12 cellular contexts compared by ENCODE assay signal in genomic region chr12:50862316-50862715, GRCh38. TPM values are rescaled to one million over a fixed set of nuclear protein-coding genes. Genes with fewer than 3 reads are reported as not detected.
DNase-seq lines count a peak whose midpoint lies in the region; ATAC-seq and TF ChIP-seq lines count a peak whose summit lies in the region.
"Had no signal": no experiment of that assay in that cellular context is flagged by ENCODE, and none has a peak within 500 bp of the region (broad histone marks: within the 10 kb centered on the region; RNA-seq: fewer than 3 reads in every experiment).

No MANE protein-coding gene starts in this region.

- DNase-seq in GM04503 (ENCODE audit: low read depth) (peak; percentile 12), dedifferentiated amniotic fluid mesenchymal stem cell (ENCODE audit: extremely low spot score) (peak; percentile 57), non-pigmented ciliary epithelial cell (ENCODE audit: low read depth) (peak; percentile 15), neuronal stem cell (ENCODE audit: low spot score) (no peak), iPS-NIHi7 (ENCODE audit: extremely low spot score) (no peak), HEK293T (ENCODE audit: extremely low spot score) (no peak)
- DNase-seq: Calu3; effector CD8-positive, alpha-beta T cell; KG1; right cardiac atrium had no signal

- H3K23ac ChIP-seq in neuronal stem cell (ENCODE audit: low read depth, low read length, poor library complexity): no peak overlapping the region

- WGBS in neuronal stem cell (ENCODE audit: extremely low coverage in 2 of 2, insufficient read length in 2 of 2, insufficient replicate concordance in 1 of 2), 2 donors: no CpG with 5 or more reads among the region's 6 CpGs

- no peak overlapping the region for H3K18ac ChIP-seq in neuronal stem cell (ENCODE audit: low read length)

- H3K36me3 ChIP-seq in OCI-LY3 (replicated peaks; ENCODE audit: low read depth, low read length): peaks cover 3% of the 10 kb centered on the region
- no peaks in the 10 kb centered on the region for H3K36me3 ChIP-seq in neuronal stem cell (replicated peaks in 1 of 2; ENCODE audit: control insufficient read depth in 2 of 2, insufficient read depth in 2 of 2, low read length in 2 of 2)

- no peak overlapping the region for H3K9ac ChIP-seq in OCI-LY3 (ENCODE audit: low read length)
- H3K9ac ChIP-seq in neuronal stem cell (ENCODE audit: low read depth, low read length, poor library complexity): no peak overlapping the region

- H2AK5ac ChIP-seq in neuronal stem cell (ENCODE audit: low read depth, low read length): no peak overlapping the region

- H4K20me1 ChIP-seq in OCI-LY3 (ENCODE audit: insufficient read depth, low read length): no peaks in the 10 kb centered on the region

- H3K27ac ChIP-seq in OCI-LY3 (ENCODE audit: low read length) (no peak overlapping the region), neuronal stem cell (replicated peaks; ENCODE audit: low read length) (no peak overlapping the region)

- H4K91ac ChIP-seq in neuronal stem cell (ENCODE audit: low read depth, low read length, poor library complexity): no peak overlapping the region

- CTCF ChIA-PET in HEK293T (lab: Yijun Ruan, JAX): no interaction called here

- POLR2A ChIA-PET in HEK293T (lab: Yijun Ruan, JAX): no interaction called here

- H2BK12ac ChIP-seq in neuronal stem cell (ENCODE audit: low read length): no peak overlapping the region

- H2BK5ac ChIP-seq in neuronal stem cell (ENCODE audit: low read length): no peak overlapping the region

- H3K9me3 ChIP-seq in OCI-LY3 (ENCODE audit: insufficient read depth, low read length) (no peaks in the 10 kb centered on the region; the same call in 1 of the 2 replicates), neuronal stem cell (replicated peaks in 1 of 2; ENCODE audit: control insufficient read depth in 2 of 2, insufficient read depth in 1 of 2, low read depth in 1 of 2, low read length in 2 of 2) (peaks cover 3 to 7% of the 10 kb centered on the region in 2 donors)

- H2AFZ ChIP-seq in OCI-LY3 (ENCODE audit: low read depth, low read length) (no peak overlapping the region; the same call in 1 of the 2 replicates), neuronal stem cell (ENCODE audit: low read length) (no peak overlapping the region)

- no peak overlapping the region for H3K4ac ChIP-seq in neuronal stem cell (ENCODE audit: low read length)

- no peaks in the 10 kb centered on the region for H3K79me1 ChIP-seq in neuronal stem cell (ENCODE audit: low read depth, low read length)

- H3K4me3 ChIP-seq in OCI-LY3 (ENCODE audit: low read length) (no peak overlapping the region), neuronal stem cell (ENCODE audit: low read length in 2 of 2) (no peak overlapping the region)

- no peak overlapping the region for H4K8ac ChIP-seq in neuronal stem cell (ENCODE audit: low read depth, low read length)

- TF ChIP-seq CTCF in OCI-LY3 (IDR thresholded peaks at IDR 0.05; ENCODE audit: low read depth, low read length): no peak

- no peaks in the 10 kb centered on the region for H3K79me2 ChIP-seq in OCI-LY3 (ENCODE audit: low read length)

- peaks cover 8% of the 10 kb centered on the region for H3K4me1 ChIP-seq in OCI-LY3 (ENCODE audit: low read length)
- H3K4me1 ChIP-seq in neuronal stem cell (ENCODE audit: control insufficient read depth in 2 of 2, insufficient read depth in 1 of 2, low read depth in 1 of 2, low read length in 2 of 2): no peaks in the 10 kb centered on the region

- no peak overlapping the region for H3K14ac ChIP-seq in neuronal stem cell (ENCODE audit: low read length)

- no peak for ATAC-seq in GM21529 (IDR thresholded peaks at IDR 0.05; ENCODE audit: unreplicated experiment)
- ATAC-seq: right cardiac atrium had no signal

- H2BK15ac ChIP-seq in neuronal stem cell (ENCODE audit: low read length): no peak overlapping the region

- H2BK120ac ChIP-seq in neuronal stem cell (ENCODE audit: low read depth, low read length): no peak overlapping the region

- H3K27me3 ChIP-seq in OCI-LY3 (ENCODE audit: low read depth, low read length): no peaks in the 10 kb centered on the region
- no peaks in the 10 kb centered on the region for H3K27me3 ChIP-seq in neuronal stem cell (ENCODE audit: control insufficient read depth in 3 of 3, insufficient read depth in 3 of 3, low read depth in 1 of 3, low read length in 3 of 3)

- H3K4me2 ChIP-seq in OCI-LY3 (ENCODE audit: low read length): peak overlapping the region; percentile 36
- no peak overlapping the region for H3K4me2 ChIP-seq in neuronal stem cell (ENCODE audit: insufficient read depth, low read length, poor library complexity, severe bottlenecking)

TF ChIP-seq in HEK293T, 16 proteins besides CTCF, POLR2A, EP300 and RAD21:
- TF ChIP-seq FOXM1 (IDR thresholded peaks at IDR 0.05; ENCODE audit: borderline replicate concordance): no peak
- no peak for TF ChIP-seq BHLHE40 (IDR thresholded peaks at IDR 0.05; ENCODE audit: borderline replicate concordance)
- TF ChIP-seq, protein P1, sequence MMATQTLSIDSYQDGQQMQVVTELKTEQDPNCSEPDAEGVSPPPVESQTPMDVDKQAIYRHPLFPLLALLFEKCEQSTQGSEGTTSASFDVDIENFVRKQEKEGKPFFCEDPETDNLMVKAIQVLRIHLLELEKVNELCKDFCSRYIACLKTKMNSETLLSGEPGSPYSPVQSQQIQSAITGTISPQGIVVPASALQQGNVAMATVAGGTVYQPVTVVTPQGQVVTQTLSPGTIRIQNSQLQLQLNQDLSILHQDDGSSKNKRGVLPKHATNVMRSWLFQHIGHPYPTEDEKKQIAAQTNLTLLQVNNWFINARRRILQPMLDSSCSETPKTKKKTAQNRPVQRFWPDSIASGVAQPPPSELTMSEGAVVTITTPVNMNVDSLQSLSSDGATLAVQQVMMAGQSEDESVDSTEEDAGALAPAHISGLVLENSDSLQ (IDR thresholded peaks at IDR 0.05): no peak
- no peak for TF ChIP-seq FOXA1 (IDR thresholded peaks at IDR 0.05)
- TF ChIP-seq TARDBP (IDR thresholded peaks at IDR 0.05): no peak
- no peak for TF ChIP-seq CTBP1 (IDR thresholded peaks at IDR 0.05; ENCODE audit: borderline replicate concordance)
- TF ChIP-seq ARNT (IDR thresholded peaks at IDR 0.05): no peak
- no peak for TF ChIP-seq L3MBTL2 (conservative IDR thresholded peaks at IDR 0.05)
- TF ChIP-seq LEF1 (IDR thresholded peaks at IDR 0.05; ENCODE audit: borderline replicate concordance): no peak
- TF ChIP-seq HDGF (IDR thresholded peaks at IDR 0.05; ENCODE audit: borderline replicate concordance): no peak
- no peak for TF ChIP-seq NFRKB (IDR thresholded peaks at IDR 0.05)
- TF ChIP-seq ELF4 (IDR thresholded peaks at IDR 0.05): no peak

RNA-seq across cellular contexts. Expression of gene TMPRSS12, which starts 19.6 kb away (rescaled TPM):
- not detected for polyA plus RNA-seq in neuronal stem cell (2013, experiment 1 of 2)
- not detected for polyA plus RNA-seq in neuronal stem cell (2013, experiment 2 of 2)
- polyA plus RNA-seq: right cardiac atrium had no signal

Comparison
In these comparisons a context has a peak if more than half of its experiments do, and no peak if none do; other contexts are left out.
1. DNase-seq: peak in GM04503 (single experiment), dedifferentiated amniotic fluid mesenchymal stem cell (single experiment) and non-pigmented ciliary epithelial cell (single experiment); none in neuronal stem cell (single experiment), iPS-NIHi7 (single experiment) and HEK293T (single experiment).